Comparison of ENCODE assay signal across 1 cellular context in genomic region chr18:75344161-75344560, GRCh38.
TF ChIP-seq lines count a peak whose summit lies in the region.

No MANE protein-coding gene starts in this region.

TF ChIP-seq in HCT116, 20 proteins besides CTCF, POLR2A, EP300 and RAD21 (continued from another document):
- TF ChIP-seq, protein P1, sequence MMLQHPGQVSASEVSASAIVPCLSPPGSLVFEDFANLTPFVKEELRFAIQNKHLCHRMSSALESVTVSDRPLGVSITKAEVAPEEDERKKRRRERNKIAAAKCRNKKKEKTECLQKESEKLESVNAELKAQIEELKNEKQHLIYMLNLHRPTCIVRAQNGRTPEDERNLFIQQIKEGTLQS (IDR thresholded peaks at IDR 0.05): no peak
- TF ChIP-seq EGR1 (IDR thresholded peaks at IDR 0.05; ENCODE audit: low read depth) (no peak), JUND (IDR thresholded peaks at IDR 0.05) (no peak), CBX3 (IDR thresholded peaks at IDR 0.05; ENCODE audit: low read depth) (no peak), REST (IDR thresholded peaks at IDR 0.05; ENCODE audit: low read depth) (no peak), ZBTB33 (IDR thresholded peaks at IDR 0.05; ENCODE audit: extremely low read depth, insufficient replicate concordance, low read length) (no peak), FOSL1 (IDR thresholded peaks at IDR 0.05; ENCODE audit: low read depth) (no peak), SRF (IDR thresholded peaks at IDR 0.05; ENCODE audit: low read depth) (no peak), CEBPB (IDR thresholded peaks at IDR 0.05; ENCODE audit: low read depth) (no peak), SIN3A (IDR thresholded peaks at IDR 0.05; ENCODE audit: low read depth) (no peak)
